Comparison of ENCODE assay signal across 9 cellular contexts in the genomic region with DNA sequence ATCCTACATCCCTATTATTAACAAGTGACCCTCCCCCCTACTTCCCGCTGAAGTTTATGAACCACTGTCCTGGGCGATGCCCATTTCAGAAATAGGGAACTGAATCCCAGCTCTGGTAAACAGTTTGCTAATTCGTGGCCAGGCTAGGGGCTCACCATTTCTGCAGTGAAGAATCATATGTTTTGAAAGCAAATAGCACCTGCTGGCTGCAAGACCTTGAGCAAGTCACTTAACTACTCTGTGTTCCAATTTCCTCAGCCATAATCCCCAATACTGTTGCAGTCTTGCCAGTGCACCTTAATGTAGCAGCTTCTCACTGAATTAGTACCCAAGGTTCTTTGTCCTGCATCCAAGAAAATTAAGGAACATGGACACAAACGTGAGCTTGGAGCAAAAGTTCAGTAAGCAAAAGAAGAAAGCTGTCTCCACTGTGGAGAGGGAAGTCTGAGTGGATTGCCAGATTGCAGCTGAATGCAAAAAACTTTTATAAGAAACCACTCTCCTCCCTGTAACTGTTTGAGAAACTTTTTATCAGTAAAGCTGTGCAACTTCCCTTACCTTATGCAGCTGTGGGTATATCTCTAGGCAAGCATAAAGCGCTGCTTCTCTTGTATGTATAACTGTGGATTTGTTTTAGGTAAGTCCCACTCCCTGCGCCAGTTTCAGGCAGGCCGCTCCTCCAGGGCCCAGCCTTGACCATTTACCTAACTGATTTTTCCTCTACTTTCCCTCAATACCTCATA. TPM values are rescaled to one million over a fixed set of nuclear protein-coding genes. Genes with fewer than 3 reads are reported as not detected.
DNase-seq lines count a peak whose midpoint lies in the region; ATAC-seq and TF ChIP-seq lines count a peak whose summit lies in the region.
"Had no signal": no experiment of that assay in that cellular context is flagged by ENCODE, and none has a peak within 500 bp of the region (broad histone marks: within the 10 kb centered on the region; RNA-seq: fewer than 3 reads in every experiment).

No MANE protein-coding gene starts in this region.

- H3K4me1 Mint-ChIP-seq in GM23338: peaks cover 5% of the 10 kb centered on the region; the same call in 2 of the 3 replicates
- peaks cover 76% of the 10 kb centered on the region for H3K4me1 Mint-ChIP-seq in stimulated activated memory B cell treated with anti-CD40 and anti-IgM and Interleukin-4, amounts not matched to agents 10 μg/mL and 1 μg/mL and 100 μg/mL, for 72 hours

- H3K4me2 ChIP-seq in GM23338: no peak overlapping the region

- no peaks in the 10 kb centered on the region for H3K27me3 ChIP-seq in GM23338 (ENCODE audit: insufficient read depth)

- H3K27me3 Mint-ChIP-seq in GM23338 (ENCODE audit: insufficient read depth, low read depth, poor library complexity): peaks cover 9% of the 10 kb centered on the region
- H3K27me3 Mint-ChIP-seq in stimulated activated memory B cell treated with anti-CD40 and anti-IgM and Interleukin-4, amounts not matched to agents 10 μg/mL and 1 μg/mL and 100 μg/mL, for 72 hours: no peaks in the 10 kb centered on the region

- H4K20me1 ChIP-seq in GM23338 (replicated peaks; ENCODE audit: insufficient read depth): no peaks in the 10 kb centered on the region

- H3K9me2 ChIP-seq in GM23338 (ENCODE audit: insufficient read depth): no peaks in the 10 kb centered on the region

- no peaks in the 10 kb centered on the region for H3K4me1 ChIP-seq in GM23338 (ENCODE audit: insufficient read depth)

- H3K36me3 Mint-ChIP-seq in GM23338 (ENCODE audit: low read depth): peaks cover 8% of the 10 kb centered on the region; the same call in 2 of the 3 replicates
- peaks cover 27% of the 10 kb centered on the region for H3K36me3 Mint-ChIP-seq in stimulated activated memory B cell treated with anti-CD40 and anti-IgM and Interleukin-4, amounts not matched to agents 10 μg/mL and 1 μg/mL and 100 μg/mL, for 72 hours

- DNase-seq in GM23338 (ENCODE audit: low spot score) (no peak), NOMO-1 treated with DMSO at 0.1 percent for 48 hours (lab: John Stamatoyannopoulos, UW; ENCODE audit: unreplicated experiment) (peak; percentile 70), foreskin fibroblast (no peak), dermis blood vessel endothelial cell (no peak), RKO (ENCODE audit: low spot score) (no peak), caudate nucleus (lab: John Stamatoyannopoulos, UW) (no peak)

- H3K4me3 Mint-ChIP-seq in GM23338: no peak overlapping the region
- H3K4me3 Mint-ChIP-seq in stimulated activated memory B cell treated with anti-CD40 and anti-IgM and Interleukin-4, amounts not matched to agents 10 μg/mL and 1 μg/mL and 100 μg/mL, for 72 hours: peak overlapping the region; percentile 82

- H3K27ac ChIP-seq in GM23338 (ENCODE audit: low read depth): no peak overlapping the region
- H3K27ac ChIP-seq in caudate nucleus (ENCODE audit: low read depth, low read length): no peak overlapping the region

- no peaks in the 10 kb centered on the region for H3K36me3 ChIP-seq in GM23338 (ENCODE audit: insufficient read depth)

- H2AFZ ChIP-seq in GM23338: peak overlapping the region; percentile 2

- H3K9me3 Mint-ChIP-seq in GM23338: peaks cover 36% of the 10 kb centered on the region
- no peaks in the 10 kb centered on the region for H3K9me3 Mint-ChIP-seq in stimulated activated memory B cell treated with anti-CD40 and anti-IgM and Interleukin-4, amounts not matched to agents 10 μg/mL and 1 μg/mL and 100 μg/mL, for 72 hours

- peak; percentile 44 for ATAC-seq in GM18498 (IDR thresholded peaks at IDR 0.05; ENCODE audit: unreplicated experiment)
- ATAC-seq in GM23338: no peak
- ATAC-seq in stimulated activated memory B cell treated with anti-CD40 and anti-IgM and Interleukin-4, amounts not matched to agents 10 μg/mL and 1 μg/mL and 100 μg/mL, for 72 hours: peak; percentile 90
- ATAC-seq: K562 had no signal

- TF ChIP-seq CTCF in GM23338 (conservative IDR thresholded peaks at IDR 0.05; ENCODE audit: low read depth in 2 of 2) (no peak), foreskin fibroblast (IDR thresholded peaks at IDR 0.05; ENCODE audit: low read depth, low read length) (no peak)

- H3K27ac Mint-ChIP-seq in GM23338: no peak overlapping the region
- H3K27ac Mint-ChIP-seq in stimulated activated memory B cell treated with anti-CD40 and anti-IgM and Interleukin-4, amounts not matched to agents 10 μg/mL and 1 μg/mL and 100 μg/mL, for 72 hours: peak overlapping the region; percentile 84

- no peaks in the 10 kb centered on the region for H3K79me2 ChIP-seq in GM23338 (replicated peaks; ENCODE audit: insufficient read depth)

- H3F3A ChIP-seq in GM23338 (replicated peaks; ENCODE audit: low read depth): no peaks in the 10 kb centered on the region

- no peak overlapping the region for H3K4me3 ChIP-seq in GM23338
- peak overlapping the region; percentile 32 to 55 for H3K4me3 ChIP-seq in foreskin fibroblast (ENCODE audit: low read depth in 1 of 2, low read length in 2 of 2)
- H3K4me3 ChIP-seq: K562 had no signal

TF ChIP-seq in GM23338, 12 proteins besides CTCF, POLR2A, EP300 and RAD21:
- TF ChIP-seq CREB1 (CRISPR knock-in tag; IDR thresholded peaks at IDR 0.05; ENCODE audit: low read depth): no peak
- TF ChIP-seq JUNB (IDR thresholded peaks at IDR 0.05; ENCODE audit: unreplicated experiment): no peak
- no peak for TF ChIP-seq EZH2 (IDR thresholded peaks at IDR 0.05; ENCODE audit: low read depth, unreplicated experiment)
- TF ChIP-seq, protein P1, sequence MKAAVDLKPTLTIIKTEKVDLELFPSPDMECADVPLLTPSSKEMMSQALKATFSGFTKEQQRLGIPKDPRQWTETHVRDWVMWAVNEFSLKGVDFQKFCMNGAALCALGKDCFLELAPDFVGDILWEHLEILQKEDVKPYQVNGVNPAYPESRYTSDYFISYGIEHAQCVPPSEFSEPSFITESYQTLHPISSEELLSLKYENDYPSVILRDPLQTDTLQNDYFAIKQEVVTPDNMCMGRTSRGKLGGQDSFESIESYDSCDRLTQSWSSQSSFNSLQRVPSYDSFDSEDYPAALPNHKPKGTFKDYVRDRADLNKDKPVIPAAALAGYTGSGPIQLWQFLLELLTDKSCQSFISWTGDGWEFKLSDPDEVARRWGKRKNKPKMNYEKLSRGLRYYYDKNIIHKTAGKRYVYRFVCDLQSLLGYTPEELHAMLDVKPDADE (IDR thresholded peaks at IDR 0.05): no peak
- no peak for TF ChIP-seq EZH2phosphoT487 (IDR thresholded peaks at IDR 0.05; ENCODE audit: unreplicated experiment)

RNA-seq across cellular contexts. Expression of a gene that starts 0.8 kb away (rescaled TPM):
- total RNA-seq in GM23338 (2014; rRNA removed; shearing (Covaris generic)): not detected in 2 replicates
- not detected in 2 replicates for polyA plus RNA-seq in GM23338 (2016; fragmentation: Nextera tagmentation; extraction: Ambion mirVana)
- total RNA-seq in dermis blood vessel endothelial cell: 13.6 and 30.7 TPM in 2 replicates

RNA-seq across cellular contexts. Expression of a gene that starts 30.7 kb away (rescaled TPM):
- 1.4 and 2.6 TPM in 2 replicates for total RNA-seq in GM23338 (2014; rRNA removed; shearing (Covaris generic))
- polyA plus RNA-seq in GM23338 (2016; fragmentation: Nextera tagmentation; extraction: Ambion mirVana): 0.21 and 0.27 TPM in 2 replicates
- 9.4 and 27.3 TPM in 2 replicates for total RNA-seq in dermis blood vessel endothelial cell

Comparison
In these comparisons a context has a peak if more than half of its experiments do, and no peak if none do; other contexts are left out.
1. RNA of a gene that starts 0.8 kb away (total RNA-seq): 13.6 to 30.7 TPM in dermis blood vessel endothelial cell; not detected in GM23338; every median in the first group is over 10 times any median in the second.